1 cellular context compared by ENCODE assay signal in the genomic region with DNA sequence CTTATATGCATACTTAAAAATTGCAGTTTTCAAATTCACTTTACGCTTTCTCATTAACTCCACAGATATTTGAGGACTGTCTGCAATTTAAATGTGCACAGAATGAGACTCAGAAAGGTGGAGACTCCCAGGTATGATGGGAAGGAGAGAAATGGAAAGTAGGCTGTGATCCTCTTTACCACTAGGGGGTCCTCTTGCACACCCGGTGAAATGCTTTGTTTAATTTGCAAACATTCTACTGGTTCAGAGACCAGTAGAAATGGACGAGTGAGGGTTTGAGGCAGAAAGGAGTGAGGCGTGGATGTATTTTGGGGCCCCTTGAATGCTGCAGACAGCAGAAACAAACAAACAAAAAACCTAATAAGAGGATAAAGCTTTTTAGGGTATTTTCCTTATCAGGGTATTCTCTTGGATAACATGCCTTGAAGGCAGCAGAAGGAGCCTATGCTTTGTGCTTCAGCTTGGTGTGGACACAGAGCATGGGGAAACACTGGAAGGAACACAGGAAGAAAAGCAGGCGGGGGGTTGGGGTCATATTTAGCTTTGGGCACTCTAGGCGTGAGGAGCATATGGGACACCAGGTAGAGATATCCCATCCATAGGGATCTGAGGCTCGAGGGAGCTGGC.
A peak's percentile ranks its signal among the peaks of the same experiment; 100 is the strongest.
TF ChIP-seq lines count a peak whose summit lies in the region.

No MANE protein-coding gene starts in this region.

TF ChIP-seq in HepG2, 621 proteins besides CTCF, POLR2A, EP300 and RAD21 (continued from another document and continues in another):
- TF ChIP-seq, protein P1, sequence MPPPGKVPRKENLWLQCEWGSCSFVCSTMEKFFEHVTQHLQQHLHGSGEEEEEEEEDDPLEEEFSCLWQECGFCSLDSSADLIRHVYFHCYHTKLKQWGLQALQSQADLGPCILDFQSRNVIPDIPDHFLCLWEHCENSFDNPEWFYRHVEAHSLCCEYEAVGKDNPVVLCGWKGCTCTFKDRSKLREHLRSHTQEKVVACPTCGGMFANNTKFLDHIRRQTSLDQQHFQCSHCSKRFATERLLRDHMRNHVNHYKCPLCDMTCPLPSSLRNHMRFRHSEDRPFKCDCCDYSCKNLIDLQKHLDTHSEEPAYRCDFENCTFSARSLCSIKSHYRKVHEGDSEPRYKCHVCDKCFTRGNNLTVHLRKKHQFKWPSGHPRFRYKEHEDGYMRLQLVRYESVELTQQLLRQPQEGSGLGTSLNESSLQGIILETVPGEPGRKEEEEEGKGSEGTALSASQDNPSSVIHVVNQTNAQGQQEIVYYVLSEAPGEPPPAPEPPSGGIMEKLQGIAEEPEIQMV (CRISPR knock-in tag; IDR thresholded peaks at IDR 0.05; ENCODE audit: low read depth), result no peak
- TF ChIP-seq, protein P2, sequence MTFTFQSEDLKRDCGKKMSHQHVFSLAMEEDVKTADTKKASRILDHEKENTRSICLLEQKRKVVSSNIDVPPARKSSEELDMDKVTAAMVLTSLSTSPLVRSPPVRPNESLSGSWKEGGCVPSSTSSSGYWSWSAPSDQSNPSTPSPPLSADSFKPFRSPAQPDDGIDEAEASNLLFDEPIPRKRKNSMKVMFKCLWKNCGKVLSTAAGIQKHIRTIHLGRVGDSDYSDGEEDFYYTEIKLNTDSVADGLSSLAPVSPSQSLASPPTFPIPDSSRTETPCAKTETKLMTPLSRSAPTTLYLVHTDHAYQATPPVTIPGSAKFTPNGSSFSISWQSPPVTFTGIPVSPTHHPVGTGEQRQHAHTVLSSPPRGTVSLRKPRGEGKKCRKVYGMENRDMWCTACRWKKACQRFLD (CRISPR knock-in tag; IDR thresholded peaks at IDR 0.05; ENCODE audit: borderline replicate concordance), result no peak
- TF ChIP-seq, protein P3, sequence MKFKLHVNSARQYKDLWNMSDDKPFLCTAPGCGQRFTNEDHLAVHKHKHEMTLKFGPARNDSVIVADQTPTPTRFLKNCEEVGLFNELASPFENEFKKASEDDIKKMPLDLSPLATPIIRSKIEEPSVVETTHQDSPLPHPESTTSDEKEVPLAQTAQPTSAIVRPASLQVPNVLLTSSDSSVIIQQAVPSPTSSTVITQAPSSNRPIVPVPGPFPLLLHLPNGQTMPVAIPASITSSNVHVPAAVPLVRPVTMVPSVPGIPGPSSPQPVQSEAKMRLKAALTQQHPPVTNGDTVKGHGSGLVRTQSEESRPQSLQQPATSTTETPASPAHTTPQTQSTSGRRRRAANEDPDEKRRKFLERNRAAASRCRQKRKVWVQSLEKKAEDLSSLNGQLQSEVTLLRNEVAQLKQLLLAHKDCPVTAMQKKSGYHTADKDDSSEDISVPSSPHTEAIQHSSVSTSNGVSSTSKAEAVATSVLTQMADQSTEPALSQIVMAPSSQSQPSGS (CRISPR knock-in tag; IDR thresholded peaks at IDR 0.05), result 0 out of 2 replicates have a peak, but pooled peaks have one; percentile 24
- TF ChIP-seq WIZ (CRISPR knock-in tag; IDR thresholded peaks at IDR 0.05) (no peak), XRCC5 (optimal IDR thresholded peaks at IDR 0.05; ENCODE audit: low read length) (peak; percentile 17), SKI (IDR thresholded peaks at IDR 0.05; ENCODE audit: partially characterized antibody) (no peak), ZNF644 (CRISPR knock-in tag; IDR thresholded peaks at IDR 0.05; ENCODE audit: low read depth) (peak; percentile 35; the same call in 1 of the 2 replicates), ZNF782 (CRISPR knock-in tag; IDR thresholded peaks at IDR 0.05; ENCODE audit: borderline replicate concordance) (no peak), ISL2 (CRISPR knock-in tag; IDR thresholded peaks at IDR 0.05) (no peak), ZNF788 (CRISPR knock-in tag; IDR thresholded peaks at IDR 0.05; ENCODE audit: borderline replicate concordance) (no peak), ERF (CRISPR knock-in tag; IDR thresholded peaks at IDR 0.05) (0 out of 2 replicates have a peak, but pooled peaks have one; percentile 36), BHLHE40 (IDR thresholded peaks at IDR 0.05; ENCODE audit: low read length) (no peak), ZNF430 (CRISPR knock-in tag; IDR thresholded peaks at IDR 0.05) (no peak), CAMTA2 (CRISPR knock-in tag; IDR thresholded peaks at IDR 0.05; ENCODE audit: borderline replicate concordance) (no peak), ZNF619 (CRISPR knock-in tag; IDR thresholded peaks at IDR 0.05) (no peak), SIN3B (IDR thresholded peaks at IDR 0.05; ENCODE audit: low read length) (no peak), ZBTB8A (CRISPR knock-in tag; IDR thresholded peaks at IDR 0.05; ENCODE audit: borderline replicate concordance, low read depth) (no peak), ZNF563 (CRISPR knock-in tag; IDR thresholded peaks at IDR 0.05) (no peak), TARDBP (CRISPR knock-in tag; IDR thresholded peaks at IDR 0.05) (no peak), MIER2 (CRISPR knock-in tag; IDR thresholded peaks at IDR 0.05) (0 out of 2 replicates have a peak, but pooled peaks have one; percentile 21), ZNF30 (CRISPR knock-in tag; IDR thresholded peaks at IDR 0.05) (no peak), ZNF205 (CRISPR knock-in tag; IDR thresholded peaks at IDR 0.05) (no peak), SMARCE1 (IDR thresholded peaks at IDR 0.05; ENCODE audit: borderline replicate concordance) (no peak), TOE1 (CRISPR knock-in tag; IDR thresholded peaks at IDR 0.05) (no peak), CC2D1A (CRISPR knock-in tag; IDR thresholded peaks at IDR 0.05) (no peak), NFKB2 (CRISPR knock-in tag; IDR thresholded peaks at IDR 0.05; ENCODE audit: borderline replicate concordance) (no peak), ZNF333 (CRISPR knock-in tag; IDR thresholded peaks at IDR 0.05; ENCODE audit: borderline replicate concordance) (no peak), PLRG1 (conservative IDR thresholded peaks at IDR 0.05) (no peak), PHF21A (CRISPR knock-in tag; IDR thresholded peaks at IDR 0.05) (no peak), ZNF20 (CRISPR knock-in tag; IDR thresholded peaks at IDR 0.05) (no peak)
- TF ChIP-seq, protein P4, sequence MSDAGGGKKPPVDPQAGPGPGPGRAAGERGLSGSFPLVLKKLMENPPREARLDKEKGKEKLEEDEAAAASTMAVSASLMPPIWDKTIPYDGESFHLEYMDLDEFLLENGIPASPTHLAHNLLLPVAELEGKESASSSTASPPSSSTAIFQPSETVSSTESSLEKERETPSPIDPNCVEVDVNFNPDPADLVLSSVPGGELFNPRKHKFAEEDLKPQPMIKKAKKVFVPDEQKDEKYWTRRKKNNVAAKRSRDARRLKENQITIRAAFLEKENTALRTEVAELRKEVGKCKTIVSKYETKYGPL (CRISPR knock-in tag; IDR thresholded peaks at IDR 0.05), result no peak
- TF ChIP-seq, protein P5, sequence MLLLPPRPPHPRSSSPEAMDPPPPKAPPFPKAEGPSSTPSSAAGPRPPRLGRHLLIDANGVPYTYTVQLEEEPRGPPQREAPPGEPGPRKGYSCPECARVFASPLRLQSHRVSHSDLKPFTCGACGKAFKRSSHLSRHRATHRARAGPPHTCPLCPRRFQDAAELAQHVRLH (CRISPR knock-in tag; IDR thresholded peaks at IDR 0.05; ENCODE audit: borderline replicate concordance, low read depth), result no peak
- TF ChIP-seq, protein P6, sequence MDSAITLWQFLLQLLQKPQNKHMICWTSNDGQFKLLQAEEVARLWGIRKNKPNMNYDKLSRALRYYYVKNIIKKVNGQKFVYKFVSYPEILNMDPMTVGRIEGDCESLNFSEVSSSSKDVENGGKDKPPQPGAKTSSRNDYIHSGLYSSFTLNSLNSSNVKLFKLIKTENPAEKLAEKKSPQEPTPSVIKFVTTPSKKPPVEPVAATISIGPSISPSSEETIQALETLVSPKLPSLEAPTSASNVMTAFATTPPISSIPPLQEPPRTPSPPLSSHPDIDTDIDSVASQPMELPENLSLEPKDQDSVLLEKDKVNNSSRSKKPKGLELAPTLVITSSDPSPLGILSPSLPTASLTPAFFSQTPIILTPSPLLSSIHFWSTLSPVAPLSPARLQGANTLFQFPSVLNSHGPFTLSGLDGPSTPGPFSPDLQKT (CRISPR knock-in tag; IDR thresholded peaks at IDR 0.05; ENCODE audit: borderline replicate concordance), result no peak
- TF ChIP-seq, protein P7, sequence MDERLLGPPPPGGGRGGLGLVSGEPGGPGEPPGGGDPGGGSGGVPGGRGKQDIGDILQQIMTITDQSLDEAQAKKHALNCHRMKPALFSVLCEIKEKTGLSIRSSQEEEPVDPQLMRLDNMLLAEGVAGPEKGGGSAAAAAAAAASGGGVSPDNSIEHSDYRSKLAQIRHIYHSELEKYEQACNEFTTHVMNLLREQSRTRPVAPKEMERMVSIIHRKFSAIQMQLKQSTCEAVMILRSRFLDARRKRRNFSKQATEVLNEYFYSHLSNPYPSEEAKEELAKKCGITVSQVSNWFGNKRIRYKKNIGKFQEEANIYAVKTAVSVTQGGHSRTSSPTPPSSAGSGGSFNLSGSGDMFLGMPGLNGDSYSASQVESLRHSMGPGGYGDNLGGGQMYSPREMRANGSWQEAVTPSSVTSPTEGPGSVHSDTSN (CRISPR knock-in tag; IDR thresholded peaks at IDR 0.05), result no peak
- TF ChIP-seq, protein P8, sequence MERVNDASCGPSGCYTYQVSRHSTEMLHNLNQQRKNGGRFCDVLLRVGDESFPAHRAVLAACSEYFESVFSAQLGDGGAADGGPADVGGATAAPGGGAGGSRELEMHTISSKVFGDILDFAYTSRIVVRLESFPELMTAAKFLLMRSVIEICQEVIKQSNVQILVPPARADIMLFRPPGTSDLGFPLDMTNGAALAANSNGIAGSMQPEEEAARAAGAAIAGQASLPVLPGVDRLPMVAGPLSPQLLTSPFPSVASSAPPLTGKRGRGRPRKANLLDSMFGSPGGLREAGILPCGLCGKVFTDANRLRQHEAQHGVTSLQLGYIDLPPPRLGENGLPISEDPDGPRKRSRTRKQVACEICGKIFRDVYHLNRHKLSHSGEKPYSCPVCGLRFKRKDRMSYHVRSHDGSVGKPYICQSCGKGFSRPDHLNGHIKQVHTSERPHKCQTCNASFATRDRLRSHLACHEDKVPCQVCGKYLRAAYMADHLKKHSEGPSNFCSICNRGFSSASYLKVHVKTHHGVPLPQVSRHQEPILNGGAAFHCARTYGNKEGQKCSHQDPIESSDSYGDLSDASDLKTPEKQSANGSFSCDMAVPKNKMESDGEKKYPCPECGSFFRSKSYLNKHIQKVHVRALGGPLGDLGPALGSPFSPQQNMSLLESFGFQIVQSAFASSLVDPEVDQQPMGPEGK (CRISPR knock-in tag; IDR thresholded peaks at IDR 0.05), result no peak
- TF ChIP-seq, protein P9, sequence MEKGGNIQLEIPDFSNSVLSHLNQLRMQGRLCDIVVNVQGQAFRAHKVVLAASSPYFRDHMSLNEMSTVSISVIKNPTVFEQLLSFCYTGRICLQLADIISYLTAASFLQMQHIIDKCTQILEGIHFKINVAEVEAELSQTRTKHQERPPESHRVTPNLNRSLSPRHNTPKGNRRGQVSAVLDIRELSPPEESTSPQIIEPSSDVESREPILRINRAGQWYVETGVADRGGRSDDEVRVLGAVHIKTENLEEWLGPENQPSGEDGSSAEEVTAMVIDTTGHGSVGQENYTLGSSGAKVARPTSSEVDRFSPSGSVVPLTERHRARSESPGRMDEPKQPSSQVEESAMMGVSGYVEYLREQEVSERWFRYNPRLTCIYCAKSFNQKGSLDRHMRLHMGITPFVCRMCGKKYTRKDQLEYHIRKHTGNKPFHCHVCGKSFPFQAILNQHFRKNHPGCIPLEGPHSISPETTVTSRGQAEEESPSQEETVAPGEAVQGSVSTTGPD (CRISPR knock-in tag; IDR thresholded peaks at IDR 0.05), result no peak
- TF ChIP-seq, protein P10, sequence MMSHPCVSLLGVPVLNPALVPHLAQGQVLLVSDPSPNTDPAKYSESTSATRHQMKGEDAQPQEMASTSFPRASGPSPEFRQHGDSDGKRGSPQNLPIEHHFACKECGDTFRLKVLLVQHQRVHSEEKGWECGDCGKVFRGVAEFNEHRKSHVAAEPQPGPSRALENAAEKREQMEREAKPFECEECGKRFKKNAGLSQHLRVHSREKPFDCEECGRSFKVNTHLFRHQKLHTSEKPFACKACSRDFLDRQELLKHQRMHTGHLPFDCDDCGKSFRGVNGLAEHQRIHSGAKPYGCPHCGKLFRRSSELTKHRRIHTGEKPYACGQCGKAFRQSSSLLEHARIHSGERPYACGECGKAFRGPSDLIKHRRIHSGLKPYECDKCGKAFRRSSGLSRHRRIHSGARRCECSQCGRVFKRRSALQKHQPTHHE (CRISPR knock-in tag; IDR thresholded peaks at IDR 0.05; ENCODE audit: borderline replicate concordance), result no peak
- TF ChIP-seq, protein P11, sequence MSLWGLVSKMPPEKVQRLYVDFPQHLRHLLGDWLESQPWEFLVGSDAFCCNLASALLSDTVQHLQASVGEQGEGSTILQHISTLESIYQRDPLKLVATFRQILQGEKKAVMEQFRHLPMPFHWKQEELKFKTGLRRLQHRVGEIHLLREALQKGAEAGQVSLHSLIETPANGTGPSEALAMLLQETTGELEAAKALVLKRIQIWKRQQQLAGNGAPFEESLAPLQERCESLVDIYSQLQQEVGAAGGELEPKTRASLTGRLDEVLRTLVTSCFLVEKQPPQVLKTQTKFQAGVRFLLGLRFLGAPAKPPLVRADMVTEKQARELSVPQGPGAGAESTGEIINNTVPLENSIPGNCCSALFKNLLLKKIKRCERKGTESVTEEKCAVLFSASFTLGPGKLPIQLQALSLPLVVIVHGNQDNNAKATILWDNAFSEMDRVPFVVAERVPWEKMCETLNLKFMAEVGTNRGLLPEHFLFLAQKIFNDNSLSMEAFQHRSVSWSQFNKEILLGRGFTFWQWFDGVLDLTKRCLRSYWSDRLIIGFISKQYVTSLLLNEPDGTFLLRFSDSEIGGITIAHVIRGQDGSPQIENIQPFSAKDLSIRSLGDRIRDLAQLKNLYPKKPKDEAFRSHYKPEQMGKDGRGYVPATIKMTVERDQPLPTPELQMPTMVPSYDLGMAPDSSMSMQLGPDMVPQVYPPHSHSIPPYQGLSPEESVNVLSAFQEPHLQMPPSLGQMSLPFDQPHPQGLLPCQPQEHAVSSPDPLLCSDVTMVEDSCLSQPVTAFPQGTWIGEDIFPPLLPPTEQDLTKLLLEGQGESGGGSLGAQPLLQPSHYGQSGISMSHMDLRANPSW (CRISPR knock-in tag; IDR thresholded peaks at IDR 0.05; ENCODE audit: borderline replicate concordance), result no peak
- TF ChIP-seq, protein P12, sequence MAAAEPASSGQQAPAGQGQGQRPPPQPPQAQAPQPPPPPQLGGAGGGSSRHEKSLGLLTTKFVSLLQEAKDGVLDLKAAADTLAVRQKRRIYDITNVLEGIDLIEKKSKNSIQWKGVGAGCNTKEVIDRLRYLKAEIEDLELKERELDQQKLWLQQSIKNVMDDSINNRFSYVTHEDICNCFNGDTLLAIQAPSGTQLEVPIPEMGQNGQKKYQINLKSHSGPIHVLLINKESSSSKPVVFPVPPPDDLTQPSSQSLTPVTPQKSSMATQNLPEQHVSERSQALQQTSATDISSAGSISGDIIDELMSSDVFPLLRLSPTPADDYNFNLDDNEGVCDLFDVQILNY (CRISPR knock-in tag; conservative IDR thresholded peaks at IDR 0.05), result no peak
- TF ChIP-seq, protein P13, sequence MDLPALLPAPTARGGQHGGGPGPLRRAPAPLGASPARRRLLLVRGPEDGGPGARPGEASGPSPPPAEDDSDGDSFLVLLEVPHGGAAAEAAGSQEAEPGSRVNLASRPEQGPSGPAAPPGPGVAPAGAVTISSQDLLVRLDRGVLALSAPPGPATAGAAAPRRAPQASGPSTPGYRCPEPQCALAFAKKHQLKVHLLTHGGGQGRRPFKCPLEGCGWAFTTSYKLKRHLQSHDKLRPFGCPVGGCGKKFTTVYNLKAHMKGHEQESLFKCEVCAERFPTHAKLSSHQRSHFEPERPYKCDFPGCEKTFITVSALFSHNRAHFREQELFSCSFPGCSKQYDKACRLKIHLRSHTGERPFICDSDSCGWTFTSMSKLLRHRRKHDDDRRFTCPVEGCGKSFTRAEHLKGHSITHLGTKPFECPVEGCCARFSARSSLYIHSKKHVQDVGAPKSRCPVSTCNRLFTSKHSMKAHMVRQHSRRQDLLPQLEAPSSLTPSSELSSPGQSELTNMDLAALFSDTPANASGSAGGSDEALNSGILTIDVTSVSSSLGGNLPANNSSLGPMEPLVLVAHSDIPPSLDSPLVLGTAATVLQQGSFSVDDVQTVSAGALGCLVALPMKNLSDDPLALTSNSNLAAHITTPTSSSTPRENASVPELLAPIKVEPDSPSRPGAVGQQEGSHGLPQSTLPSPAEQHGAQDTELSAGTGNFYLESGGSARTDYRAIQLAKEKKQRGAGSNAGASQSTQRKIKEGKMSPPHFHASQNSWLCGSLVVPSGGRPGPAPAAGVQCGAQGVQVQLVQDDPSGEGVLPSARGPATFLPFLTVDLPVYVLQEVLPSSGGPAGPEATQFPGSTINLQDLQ (CRISPR knock-in tag; IDR thresholded peaks at IDR 0.05), result no peak
